In genomic region chr2:12452211-12452610, GRCh38 we compare ENCODE assay signal across 9 cellular contexts.
DNase-seq lines count a peak whose midpoint lies in the region; ATAC-seq, FAIRE-seq and TF ChIP-seq lines count a peak whose summit lies in the region.
"Had no signal": no experiment of that assay in that cellular context is flagged by ENCODE, and none has a peak within 500 bp of the region (broad histone marks: within the 10 kb centered on the region; RNA-seq: fewer than 3 reads in every experiment).

No MANE protein-coding gene starts in this region.

- H3K4me3 Mint-ChIP-seq in activated B cell treated with CpG ODN at 0.5 μM for 24 hours, result peak overlapping the region; percentile 64

- H3K27ac Mint-ChIP-seq in activated B cell treated with CpG ODN at 0.5 μM for 24 hours, result no peak overlapping the region

- H3K9me3 Mint-ChIP-seq in activated B cell treated with CpG ODN at 0.5 μM for 24 hours, result no peaks in the 10 kb centered on the region

- peaks cover 25% of the 10 kb centered on the region for H3K4me1 ChIP-seq in left ventricle myocardium inferior
- peaks cover 8% of the 10 kb centered on the region for H3K4me1 ChIP-seq in keratinocyte (ENCODE audit: control insufficient read depth, extremely low read depth, insufficient read depth, low read length)

- H3K4me1 Mint-ChIP-seq in activated B cell treated with CpG ODN at 0.5 μM for 24 hours, result peaks cover 28% of the 10 kb centered on the region

- H3K27me3 Mint-ChIP-seq in activated B cell treated with CpG ODN at 0.5 μM for 24 hours, result no peaks in the 10 kb centered on the region

- CTCF ChIA-PET in activated B cell treated with CpG ODN at 0.5 μM for 24 hours (lab: Charles Lee), result interaction anchor here (0.6 to 1.4 kb wide), 2 partner anchors 49 to 263 kb away, joined by 3 to 4 read pairs; no protein-coding TSS in a partner anchor

- H3K79me2 ChIP-seq in keratinocyte (ENCODE audit: control insufficient read depth, insufficient read depth, low read length), result no peaks in the 10 kb centered on the region

- no peak for TF ChIP-seq CTCF in left ventricle myocardium inferior (IDR thresholded peaks at IDR 0.05; ENCODE audit: borderline replicate concordance)
- TF ChIP-seq CTCF in activated B cell treated with CpG ODN at 0.5 μM for 24 hours (IDR thresholded peaks at IDR 0.05), result no peak
- TF ChIP-seq CTCF in keratinocyte (optimal IDR thresholded peaks at IDR 0.05 in 1 of 3, IDR thresholded peaks at IDR 0.05 in 1 of 3, conservative IDR thresholded peaks at IDR 0.05 in 1 of 3; ENCODE audit: extremely low read depth in 1 of 3, insufficient read depth in 2 of 3, low read length in 3 of 3), result no peak

- no peak for ATAC-seq in Right ventricle myocardium inferior
- no peak for ATAC-seq in activated B cell treated with CpG ODN at 0.5 μM for 24 hours (ENCODE audit: low read depth)
- ATAC-seq in HG03095 (IDR thresholded peaks at IDR 0.05; ENCODE audit: unreplicated experiment), result no peak

- POLR2A ChIA-PET in activated B cell treated with CpG ODN at 0.5 μM for 24 hours (lab: Charles Lee), result no interaction called here

- no peaks in the 10 kb centered on the region for H3K27me3 ChIP-seq in left ventricle myocardium inferior (ENCODE audit: low read depth)
- H3K27me3 ChIP-seq in keratinocyte (ENCODE audit: control insufficient read depth, extremely low read depth, insufficient read depth, low read length), result no peaks in the 10 kb centered on the region

- no peak overlapping the region for H2AFZ ChIP-seq in keratinocyte (ENCODE audit: control insufficient read depth, low read length)

- no peaks in the 10 kb centered on the region for H3K36me3 Mint-ChIP-seq in activated B cell treated with CpG ODN at 0.5 μM for 24 hours (ENCODE audit: low read depth)

- no peaks in the 10 kb centered on the region for H4K20me1 ChIP-seq in keratinocyte (ENCODE audit: control insufficient read depth, extremely low read depth, insufficient read depth, low read length)

- H3K4me2 ChIP-seq in keratinocyte (ENCODE audit: control insufficient read depth, extremely low read depth, insufficient read depth, low read depth, low read length), result peak overlapping the region; percentile 11

- no peak for FAIRE-seq in keratinocyte (lab: Jason Lieb, UNC)

- DNase-seq in left ventricle myocardium inferior, result no peak
- DNase-seq in Right ventricle myocardium inferior (ENCODE audit: missing footprints), result no peak
- DNase-seq in activated B cell treated with CpG ODN at 0.5 μM for 24 hours, result no peak
- DNase-seq in keratinocyte (ENCODE audit: low read depth, low spot score), result no peak
- no peak for DNase-seq in NCI-H446 (lab: John Stamatoyannopoulos, UW)
- DNase-seq in anterior cingulate cortex (lab: John Stamatoyannopoulos, UW), result no peak
- no peak for DNase-seq in NCI-H69 (lab: John Stamatoyannopoulos, UW)
- DNase-seq: activated effector memory CD4-positive, alpha-beta T cell treated with Interleukin-2 at 50 U/mL for 16 hours had no signal

- no peak overlapping the region for H3K9ac ChIP-seq in keratinocyte (ENCODE audit: control insufficient read depth, extremely low read depth, insufficient read depth, low read length)

- dilution Hi-C loops in keratinocyte (cut with MboI; ENCODE audit: extremely low pct_ligation_motif_present, low sequenced_read_pairs), result no loop called here

- H3K9me3 ChIP-seq in left ventricle myocardium inferior (replicated peaks) (no peaks in the 10 kb centered on the region), keratinocyte (ENCODE audit: control insufficient read depth, low read depth, low read length) (no peaks in the 10 kb centered on the region)

- no peaks in the 10 kb centered on the region for H3K36me3 ChIP-seq in left ventricle myocardium inferior
- H3K36me3 ChIP-seq in keratinocyte (ENCODE audit: control insufficient read depth in 2 of 2, extremely low read depth in 1 of 2, insufficient read depth in 2 of 2, low read length in 2 of 2), result no peaks in the 10 kb centered on the region

- H3K4me3 ChIP-seq in left ventricle myocardium inferior (no peak overlapping the region), keratinocyte (ENCODE audit: control insufficient read depth in 2 of 3, extremely low read depth in 1 of 3, insufficient read depth in 2 of 3, low read depth in 1 of 3, low read length in 3 of 3) (no peak overlapping the region)

- H3K9me1 ChIP-seq in keratinocyte (ENCODE audit: control insufficient read depth, extremely low read depth, insufficient read depth, low read length), result no peaks in the 10 kb centered on the region

- peak overlapping the region; percentile 54 for H3K27ac ChIP-seq in left ventricle myocardium inferior (replicated peaks)
- H3K27ac ChIP-seq in keratinocyte (ENCODE audit: control insufficient read depth, insufficient read depth, low read length), result no peak overlapping the region

- intact Hi-C loops in left ventricle myocardium inferior (cut with micrococcal nuclease) (no loop called here), Right ventricle myocardium inferior (cut with DNase I) (no loop called here), activated B cell treated with CpG ODN at 0.5 μM for 24 hours (cut with micrococcal nuclease) (no loop called here)
